Comparison of ENCODE assay signal across 13 cellular contexts in genomic region chr19:47813995-47814328, GRCh38. TPM values are rescaled to one million over a fixed set of nuclear protein-coding genes. Genes with fewer than 3 reads are reported as not detected.
"Had no signal": no experiment of that assay in that cellular context is flagged by ENCODE, and none has a peak within 500 bp of the region (broad histone marks: within the 10 kb centered on the region; RNA-seq: fewer than 3 reads in every experiment).

No MANE protein-coding gene starts in this region.

- H3K4me3 ChIP-seq: body of pancreas, hepatocyte, skin epidermis, thyroid gland, uterus had no signal

- H3K4me3 Mint-ChIP-seq: activated B cell treated with CpG ODN at 0.5 μM for 24 hours; activated CD4-positive, alpha-beta T cell treated with anti-CD3 and anti-CD28 coated beads, Interleukin-2, amount 10 ng/mL, durations not matched to agents 24 days and 14 days; central memory CD8-positive, alpha-beta T cell; dendritic cell treated with granulocyte-macrophage colony-stimulating factor and Interleukin-4, amounts not matched to agents 40 ng/mL and 50 ng/mL, for 4 days had no signal

- H3K9me3 ChIP-seq: body of pancreas, neutrophil, thyroid gland, uterus had no signal

- H3K79me2 ChIP-seq: hepatocyte had no signal

- H3K4me1 Mint-ChIP-seq: activated B cell treated with CpG ODN at 0.5 μM for 24 hours; activated CD4-positive, alpha-beta T cell treated with anti-CD3 and anti-CD28 coated beads, Interleukin-2, amount 10 ng/mL, durations not matched to agents 24 days and 14 days; central memory CD8-positive, alpha-beta T cell had no signal

- H3K4me1 ChIP-seq: body of pancreas, thyroid gland, uterus had no signal

- H3K27ac ChIP-seq: body of pancreas, hepatocyte, neutrophil, skin epidermis, thyroid gland, uterus had no signal

- DNase-seq: amniotic stem cell had no signal

- H3K9me3 Mint-ChIP-seq: activated B cell treated with CpG ODN at 0.5 μM for 24 hours; activated CD4-positive, alpha-beta T cell treated with anti-CD3 and anti-CD28 coated beads, Interleukin-2, amount 10 ng/mL, durations not matched to agents 24 days and 14 days; central memory CD8-positive, alpha-beta T cell; dendritic cell treated with granulocyte-macrophage colony-stimulating factor and Interleukin-4, amounts not matched to agents 40 ng/mL and 50 ng/mL, for 4 days had no signal

- H3K4me2 ChIP-seq: hepatocyte had no signal

- H3K27me3 ChIP-seq: body of pancreas, hepatocyte, thyroid gland, uterus had no signal

- H2AFZ ChIP-seq: hepatocyte had no signal

- H3K27ac Mint-ChIP-seq: activated B cell treated with CpG ODN at 0.5 μM for 24 hours; activated CD4-positive, alpha-beta T cell treated with anti-CD3 and anti-CD28 coated beads, Interleukin-2, amount 10 ng/mL, durations not matched to agents 24 days and 14 days; dendritic cell treated with granulocyte-macrophage colony-stimulating factor and Interleukin-4, amounts not matched to agents 40 ng/mL and 50 ng/mL, for 4 days had no signal

- H3K36me3 ChIP-seq: neutrophil, thyroid gland, uterus had no signal

RNA-seq across cellular contexts. Expression of gene CRX, which starts 7.8 kb away (rescaled TPM):
- total RNA-seq: activated B cell treated with CpG ODN at 0.5 μM for 24 hours; activated CD4-positive, alpha-beta T cell treated with anti-CD3 and anti-CD28 coated beads, Interleukin-2, amount 10 ng/mL, durations not matched to agents 24 days and 14 days; body of pancreas; hepatocyte; kidney epithelial cell; left ventricle myocardium superior; thyroid gland; uterus had no signal

RNA-seq across cellular contexts. Expression of gene TPRX1, which starts 9.6 kb away (rescaled TPM):
- total RNA-seq: activated B cell treated with CpG ODN at 0.5 μM for 24 hours; activated CD4-positive, alpha-beta T cell treated with anti-CD3 and anti-CD28 coated beads, Interleukin-2, amount 10 ng/mL, durations not matched to agents 24 days and 14 days; body of pancreas; hepatocyte; kidney epithelial cell; left ventricle myocardium superior; thyroid gland; uterus had no signal
- polyA plus RNA-seq: hepatocyte had no signal

RNA-seq across cellular contexts. Expression of gene TPRX2, which starts 45.1 kb away (rescaled TPM):
- total RNA-seq: activated B cell treated with CpG ODN at 0.5 μM for 24 hours; activated CD4-positive, alpha-beta T cell treated with anti-CD3 and anti-CD28 coated beads, Interleukin-2, amount 10 ng/mL, durations not matched to agents 24 days and 14 days; body of pancreas; hepatocyte; kidney epithelial cell; left ventricle myocardium superior; thyroid gland; uterus had no signal
- polyA plus RNA-seq: hepatocyte had no signal
